In genomic region chr6:26445934-26446667, GRCh38 we compare ENCODE assay signal across 9 cellular contexts. TPM values are rescaled to one million over a fixed set of nuclear protein-coding genes. Genes with fewer than 3 reads are reported as not detected.
A peak's percentile ranks its signal among the peaks of the same experiment; 100 is the strongest.
DNase-seq lines count a peak whose midpoint lies in the region; ATAC-seq and TF ChIP-seq lines count a peak whose summit lies in the region.
"Had no signal": no experiment of that assay in that cellular context is flagged by ENCODE, and none has a peak within 500 bp of the region (broad histone marks: within the 10 kb centered on the region; RNA-seq: fewer than 3 reads in every experiment).

No MANE protein-coding gene starts in this region.

- in situ Hi-C loops in gastrocnemius medialis (cut with MboI; ENCODE audit: low sequenced_read_pairs in 4 of 4), result no loop called here

- peaks cover 88% of the 10 kb centered on the region for H3K36me3 Mint-ChIP-seq in CD8-positive, alpha-beta T cell
- H3K36me3 Mint-ChIP-seq in Caco-2 (ENCODE audit: insufficient read depth, unreplicated experiment), result no peaks in the 10 kb centered on the region

- H3K9me3 ChIP-seq in CD8-positive, alpha-beta T cell (ENCODE audit: low read length), result no peaks in the 10 kb centered on the region
- no peaks in the 10 kb centered on the region for H3K9me3 ChIP-seq in gastrocnemius medialis
- no peaks in the 10 kb centered on the region for H3K9me3 ChIP-seq in Caco-2

- peaks cover 49% of the 10 kb centered on the region for H3K36me3 ChIP-seq in CD8-positive, alpha-beta T cell (ENCODE audit: insufficient read depth, low read length)
- H3K36me3 ChIP-seq in gastrocnemius medialis (no peaks in the 10 kb centered on the region), Caco-2 (ENCODE audit: control insufficient read depth, insufficient read depth, low read length) (no peaks in the 10 kb centered on the region)

- no peak for TF ChIP-seq POLR2A in gastrocnemius medialis (IDR thresholded peaks at IDR 0.05)

- peak overlapping the region; percentile 95 for H3K27ac Mint-ChIP-seq in CD8-positive, alpha-beta T cell
- H3K27ac Mint-ChIP-seq in Caco-2 (ENCODE audit: unreplicated experiment), result no peak overlapping the region

- CTCF ChIA-PET in CD8-positive, alpha-beta T cell (lab: Charles Lee), result interaction anchor here (1.2 to 1.6 kb wide), 4 partner anchors 9 to 150 kb away, joined by 3 to 4 read pairs (median 3); no protein-coding TSS in a partner anchor
- CTCF ChIA-PET in Caco-2 (lab: Charles Lee), result no interaction called here

- H3K4me1 Mint-ChIP-seq in CD8-positive, alpha-beta T cell (ENCODE audit: low read depth), result peaks cover 68% of the 10 kb centered on the region
- no peaks in the 10 kb centered on the region for H3K4me1 Mint-ChIP-seq in Caco-2 (ENCODE audit: low read depth, unreplicated experiment)

- H3K4me3 ChIP-seq in CD8-positive, alpha-beta T cell (ENCODE audit: low read depth, low read length), result peak overlapping the region; percentile 0
- H3K4me3 ChIP-seq in gastrocnemius medialis (no peak overlapping the region), Caco-2 (ENCODE audit: low read depth, low read length) (no peak overlapping the region)

- H3K27me3 Mint-ChIP-seq in CD8-positive, alpha-beta T cell (ENCODE audit: low read depth), result no peaks in the 10 kb centered on the region
- no peaks in the 10 kb centered on the region for H3K27me3 Mint-ChIP-seq in Caco-2 (ENCODE audit: insufficient read depth, unreplicated experiment)

- H3K4me3 Mint-ChIP-seq in CD8-positive, alpha-beta T cell, result peak overlapping the region; percentile 75
- no peak overlapping the region for H3K4me3 Mint-ChIP-seq in Caco-2 (ENCODE audit: unreplicated experiment)

- TF ChIP-seq CTCF in CD8-positive, alpha-beta T cell (IDR thresholded peaks at IDR 0.05), result no peak
- no peak for TF ChIP-seq CTCF in gastrocnemius medialis (IDR thresholded peaks at IDR 0.05 in 4 of 5, conservative IDR thresholded peaks at IDR 0.05 in 1 of 5)
- no peak for TF ChIP-seq CTCF in Caco-2 (IDR thresholded peaks at IDR 0.05; ENCODE audit: insufficient read depth in 1 of 2, low read depth in 1 of 2, low read length in 1 of 2, severe bottlenecking in 1 of 2, unreplicated experiment in 1 of 2)

- H3K27me3 ChIP-seq in CD8-positive, alpha-beta T cell (ENCODE audit: insufficient read depth, low read length), result no peaks in the 10 kb centered on the region
- H3K27me3 ChIP-seq in gastrocnemius medialis (no peaks in the 10 kb centered on the region), Caco-2 (replicated peaks; ENCODE audit: control insufficient read depth, insufficient read depth, low read length) (no peaks in the 10 kb centered on the region)

- BruUV-seq in Caco-2 (replicated peaks; lab: Mats Ljungman, UMichigan), result no TSS peak

- POLR2A ChIA-PET in CD8-positive, alpha-beta T cell (lab: Charles Lee), result interaction anchor here (0.8 to 2.7 kb wide), 7 partner anchors 8 to 107 kb away, joined by 3 to 9 read pairs (median 3); no protein-coding TSS in a partner anchor
- POLR2A ChIA-PET in Caco-2 (lab: Charles Lee), result no interaction called here

- intact Hi-C loops in CD8-positive, alpha-beta T cell (cut with DNase I, micrococcal nuclease), result loop anchor here in 1 of 2 experiments (1.0 kb wide), 1 partner anchor 12 kb away; no protein-coding TSS in a partner anchor
- intact Hi-C loops in posterior vena cava (cut with DNase I), result no loop called here
- intact Hi-C loops in gastrocnemius medialis (cut with DNase I; ENCODE audit: low total_unique reads), result no loop called here
- intact Hi-C loops in Caco-2 (cut with micrococcal nuclease; ENCODE audit: unreplicated experiment), result no loop called here

- peaks cover 44% of the 10 kb centered on the region for H3K4me1 ChIP-seq in CD8-positive, alpha-beta T cell (ENCODE audit: insufficient read depth, low read length)
- H3K4me1 ChIP-seq in gastrocnemius medialis (no peaks in the 10 kb centered on the region), Caco-2 (no peaks in the 10 kb centered on the region)

- H3K27ac ChIP-seq in CD8-positive, alpha-beta T cell (ENCODE audit: low read depth, low read length), result peak overlapping the region; percentile 1
- H3K27ac ChIP-seq in gastrocnemius medialis, result no peak overlapping the region

- ATAC-seq in CD8-positive, alpha-beta T cell, result peak; percentile 74
- ATAC-seq in GM19372 (IDR thresholded peaks at IDR 0.05; ENCODE audit: low read depth, unreplicated experiment), result peak; percentile 82
- peak; percentile 88 for ATAC-seq in HG03432 (IDR thresholded peaks at IDR 0.05; ENCODE audit: unreplicated experiment)
- no peak for ATAC-seq in GM18517 (IDR thresholded peaks at IDR 0.05; ENCODE audit: unreplicated experiment)
- ATAC-seq in gastrocnemius medialis, result no peak

- no peaks in the 10 kb centered on the region for H3K9me3 Mint-ChIP-seq in CD8-positive, alpha-beta T cell
- H3K9me3 Mint-ChIP-seq in Caco-2 (ENCODE audit: unreplicated experiment), result no peaks in the 10 kb centered on the region

- DNase-seq in CD8-positive, alpha-beta T cell, result peak in 4 of 7 experiments; percentile 7 to 37 (median 25)
- peak; percentile 6 for DNase-seq in activated effector memory CD4-positive, alpha-beta T cell treated with Interleukin-2 at 50 U/mL for 16 hours
- DNase-seq in posterior vena cava (ENCODE audit: low spot score) (no peak), gastrocnemius medialis (no peak), Caco-2 (no peak)

RNA-seq across cellular contexts. Expression of gene BTN3A3, which starts 5.8 kb away (rescaled TPM):
- total RNA-seq in CD8-positive, alpha-beta T cell, result 10 to 100 TPM; 44.9 to 51.8 TPM
- total RNA-seq in posterior vena cava (10 to 100 TPM; 11.1 to 16.3 TPM), gastrocnemius medialis (1 to 10 TPM; 1.8 to 2.9 (median 2.6) TPM), Caco-2 (2022) (0.32 and 0.98 TPM in 2 replicates)

RNA-seq across cellular contexts. Expression of gene BTN2A1, which starts 11.7 kb away (rescaled TPM):
- total RNA-seq in CD8-positive, alpha-beta T cell, result 10 to 100 TPM; 16.4 to 17.3 TPM
- 10 to 100 TPM; 26.2 to 30.0 TPM for total RNA-seq in posterior vena cava
- total RNA-seq in gastrocnemius medialis, result 1 to 10 TPM; 6.2 to 9.7 (median 8.1) TPM
- 13.9 and 15.0 TPM in 2 replicates for total RNA-seq in Caco-2 (2022)

RNA-seq across cellular contexts. Expression of gene BTN3A1, which starts 44.0 kb away (rescaled TPM):
- 100 to 1,000 TPM in 1 of 2 experiments, 10 to 100 TPM in 1; 97.0 to 104 TPM for total RNA-seq in CD8-positive, alpha-beta T cell
- total RNA-seq in posterior vena cava, result 10 to 100 TPM in 1 of 2 donors, 1 to 10 TPM in 1; 9.1 to 15.6 TPM
- total RNA-seq in gastrocnemius medialis, result 1 to 10 TPM; 2.5 to 3.5 (median 3.1) TPM
- total RNA-seq in Caco-2 (2022), result 2.0 and 2.6 TPM in 2 replicates

RNA-seq across cellular contexts. Expression of gene BTN1A1, which starts 54.0 kb away (rescaled TPM):
- total RNA-seq in CD8-positive, alpha-beta T cell, result not detected
- not detected for total RNA-seq in posterior vena cava
- total RNA-seq in gastrocnemius medialis, result not detected
- 7.3 and 8.3 TPM in 2 replicates for total RNA-seq in Caco-2 (2022)
- total RNA-seq: RPMI7951 had no signal

Comparison
In these comparisons a context has a peak if more than half of its experiments do, and no peak if none do; other contexts are left out.
1. ATAC-seq: peak in CD8-positive, alpha-beta T cell (single experiment), GM19372 (single experiment) and HG03432 (single experiment); none in GM18517 (single experiment) and gastrocnemius medialis (0 of 2).
2. DNase-seq: peak in CD8-positive, alpha-beta T cell (4 of 7) and activated effector memory CD4-positive, alpha-beta T cell treated with Interleukin-2 at 50 U/mL for 16 hours (single experiment); none in posterior vena cava (single experiment), gastrocnemius medialis (0 of 2) and Caco-2 (0 of 2).
3. RNA of gene BTN3A1, which starts 44.0 kb away (total RNA-seq): 97.0 to 104 TPM in CD8-positive, alpha-beta T cell; 9.1 to 15.6 TPM in posterior vena cava, 2.5 to 3.5 TPM in gastrocnemius medialis and 2.0 to 2.6 TPM in Caco-2; every median in the first group is over 4 times any median in the second.